Comparison of ENCODE assay signal across 26 cellular contexts in the genomic region with DNA sequence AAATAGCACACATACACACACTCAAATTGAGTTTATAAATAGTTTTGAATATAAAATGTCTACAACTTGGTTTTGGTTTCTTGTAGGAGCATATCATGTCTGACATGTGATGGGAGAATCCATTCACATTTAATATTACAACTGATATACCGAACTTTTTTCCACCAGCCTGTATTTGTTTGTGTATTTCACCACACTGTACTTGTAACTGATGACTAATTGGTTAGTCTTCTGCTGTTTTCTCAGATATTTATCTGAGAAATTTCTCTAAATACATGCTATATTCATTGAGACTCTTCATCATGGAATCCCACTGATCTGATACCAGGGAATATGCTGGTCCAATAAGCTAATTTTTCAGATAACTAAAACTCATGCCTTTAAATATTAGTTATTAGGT. TPM values are rescaled to one million over a fixed set of nuclear protein-coding genes. Genes with fewer than 3 reads are reported as not detected.
A peak's percentile ranks its signal among the peaks of the same experiment; 100 is the strongest.
DNase-seq lines count a peak whose midpoint lies in the region; ATAC-seq and TF ChIP-seq lines count a peak whose summit lies in the region.
"Had no signal": no experiment of that assay in that cellular context is flagged by ENCODE, and none has a peak within 500 bp of the region (broad histone marks: within the 10 kb centered on the region; RNA-seq: fewer than 3 reads in every experiment).

No MANE protein-coding gene starts in this region.

- no peak overlapping the region for H2AK9ac ChIP-seq in IMR-90 (replicated peaks; ENCODE audit: low read depth, low read length, poor library complexity)

- no peak overlapping the region for H2BK120ac ChIP-seq in IMR-90 (ENCODE audit: low read depth, low read length)

- dilution Hi-C loops in IMR-90 (cut with HindIII; ENCODE audit: low sequenced_read_pairs, unreplicated experiment): no loop called here

- H2BK20ac ChIP-seq in IMR-90 (ENCODE audit: low read depth, low read length): no peak overlapping the region

- TF ChIP-seq CTCF in IMR-90 (conservative IDR thresholded peaks at IDR 0.05; ENCODE audit: low read depth, low read length) (no peak), cardiac fibroblast (IDR thresholded peaks at IDR 0.05; ENCODE audit: low read depth, low read length) (no peak)

- BruUV-seq in IMR-90 (replicated peaks; lab: Mats Ljungman, UMichigan): no TSS peak

- peak; percentile 15 for DNase-seq in AG08396 (ENCODE audit: low spot score)
- DNase-seq in IMR-90: peak; percentile 64
- peak; percentile 28 to 75 for DNase-seq in cardiac fibroblast (ENCODE audit: low read depth in 2 of 2)
- peak; percentile 23 for DNase-seq in hepatic stellate cell (ENCODE audit: low spot score)
- DNase-seq in T-helper 2 cell: no peak
- no peak for DNase-seq in mesenteric fat pad (ENCODE audit: low spot score)
- DNase-seq in SHP77 treated with DMSO at 0.1 percent for 48 hours (lab: John Stamatoyannopoulos, UW): no peak
- DNase-seq: activated naive CD4-positive, alpha-beta T cell treated with anti-CD3 and anti-CD28 coated beads, Interleukin-2, amount 50 U/mL, for 16 hours; activated T-cell treated with anti-CD3 and anti-CD28 coated beads, Interleukin-2, amount 50 U/mL, for 72 hours; CD8-positive, alpha-beta T cell; DMS153; endodermal cell; GF-D8; heart right ventricle; KBM-7; left lung; midbrain; MV-4-11; natural killer cell; NCI-H1930; NCI-H226; NCI-H748 treated with DMSO at 0.1 percent for 48 hours; SW 1271 had no signal

- CTCF ChIA-PET in IMR-90 (lab: Yijun Ruan, JAX): interaction anchor here (1.5 kb wide), 1 partner anchor 25 kb away, joined by 3 read pairs; no protein-coding TSS in a partner anchor

- no CpG with 5 or more reads among the region's 1 CpG for WGBS in IMR-90 (ENCODE audit: extremely low coverage in 2 of 2, insufficient read length in 1 of 2), 2 experiments

- H3K27me3 ChIP-seq in IMR-90 (ENCODE audit: control insufficient read depth, insufficient read depth, low read length): no peaks in the 10 kb centered on the region
- H3K27me3 ChIP-seq: heart right ventricle, left lung, suprapubic skin had no signal

- no peak overlapping the region for H3K14ac ChIP-seq in IMR-90 (replicated peaks; ENCODE audit: low read depth, low read length)

- H3K4me3 ChIP-seq in IMR-90 (ENCODE audit: insufficient read depth, low read depth, low read length) (no peak overlapping the region), cardiac fibroblast (replicated peaks in 1 of 2; ENCODE audit: low read depth in 2 of 2, low read length in 2 of 2) (no peak overlapping the region)
- H3K4me3 ChIP-seq: heart right ventricle, left lung, suprapubic skin had no signal

- intact Hi-C loops in IMR-90 (cut with micrococcal nuclease): no loop called here

- no peak overlapping the region for H3K9ac ChIP-seq in IMR-90 (ENCODE audit: low read depth, low read length)

- no peaks in the 10 kb centered on the region for H3K9me3 ChIP-seq in IMR-90 (ENCODE audit: control insufficient read depth, insufficient read depth, low read length)
- H3K9me3 ChIP-seq: heart right ventricle, left lung, suprapubic skin had no signal

- no peaks in the 10 kb centered on the region for H4K20me1 ChIP-seq in IMR-90 (ENCODE audit: insufficient read depth, low read length)

- no peak overlapping the region for H2AFZ ChIP-seq in IMR-90 (replicated peaks; ENCODE audit: low read length, poor library complexity)

- no peak overlapping the region for H4K8ac ChIP-seq in IMR-90 (ENCODE audit: low read depth in 2 of 2, low read length in 2 of 2)

- ATAC-seq in IMR-90 (ENCODE audit: low read depth) (peak; percentile 76), GM21786 (IDR thresholded peaks at IDR 0.05; ENCODE audit: unreplicated experiment) (no peak)
- ATAC-seq: activated T-cell treated with anti-CD3 and anti-CD28 coated beads, Interleukin-2, amount 50 U/mL, for 72 hours; CD8-positive, alpha-beta T cell; HCT116; heart right ventricle; left lung; natural killer cell had no signal

- no peak overlapping the region for H4K5ac ChIP-seq in IMR-90 (ENCODE audit: low read depth, low read length)

- no peak overlapping the region for H3K56ac ChIP-seq in IMR-90 (ENCODE audit: extremely low read depth, insufficient read depth, low read length)

- no peak for TF ChIP-seq POLR2A in IMR-90 (IDR thresholded peaks at IDR 0.05; ENCODE audit: low read depth, low read length)

- H3K79me1 ChIP-seq in IMR-90 (ENCODE audit: low read depth in 1 of 2, low read length in 2 of 2): peaks cover 0 to 2% of the 10 kb centered on the region in 2 experiments; a peak in 1 of 4 replicates

- peaks cover 3% of the 10 kb centered on the region; the same call in 1 of the 2 replicates for H3K36me3 ChIP-seq in IMR-90 (ENCODE audit: control insufficient read depth, insufficient read depth, low read length)

- H3K23ac ChIP-seq in IMR-90 (ENCODE audit: low read depth, low read length): no peak overlapping the region

- H3K4me1 ChIP-seq in IMR-90 (ENCODE audit: control insufficient read depth, insufficient read depth, low read length): peaks cover 2% of the 10 kb centered on the region; the same call in 1 of the 2 replicates
- H3K4me1 ChIP-seq: heart right ventricle, left lung, suprapubic skin had no signal

- POLR2A ChIA-PET in IMR-90 (lab: Charles Lee; ENCODE audit: unreplicated experiment): no interaction called here

- H2AK5ac ChIP-seq in IMR-90 (ENCODE audit: low read depth, low read length): no peak overlapping the region

- H3K18ac ChIP-seq in IMR-90 (ENCODE audit: low read depth, low read length): no peak overlapping the region

- no peak for TF ChIP-seq RAD21 in IMR-90 (IDR thresholded peaks at IDR 0.05; ENCODE audit: low read length)

- H3K4me2 ChIP-seq in IMR-90 (ENCODE audit: low read depth, low read length): peak overlapping the region; percentile 44; the same call in 1 of the 2 replicates

- no peak overlapping the region for H3K27ac ChIP-seq in IMR-90 (ENCODE audit: insufficient read depth, low read length)
- H3K27ac ChIP-seq: heart right ventricle, left lung, suprapubic skin had no signal

- no peak overlapping the region for H4K91ac ChIP-seq in IMR-90 (ENCODE audit: insufficient read depth, low read depth, low read length)

- peaks cover 2% of the 10 kb centered on the region for H3K9me1 ChIP-seq in IMR-90 (ENCODE audit: insufficient read depth, low read length)

- H2BK15ac ChIP-seq in IMR-90 (ENCODE audit: low read depth, low read length): no peak overlapping the region

- H3K4ac ChIP-seq in IMR-90 (ENCODE audit: low read depth, low read length): no peak overlapping the region

- in situ Hi-C loops in IMR-90 (cut with MboI; ENCODE audit: low sequenced_read_pairs): no loop called here

- H2BK5ac ChIP-seq in IMR-90 (ENCODE audit: low read depth, low read length, poor library complexity, severe bottlenecking): no peak overlapping the region

TF ChIP-seq in IMR-90, 13 proteins besides CTCF, POLR2A, EP300 and RAD21:
- TF ChIP-seq CHD1 (IDR thresholded peaks at IDR 0.05; ENCODE audit: low read depth, low read length) (no peak), RCOR1 (IDR thresholded peaks at IDR 0.05; ENCODE audit: insufficient replicate concordance, low read length) (no peak), MXI1 (IDR thresholded peaks at IDR 0.05; ENCODE audit: borderline replicate concordance, low read depth, low read length) (no peak), SMC3 (IDR thresholded peaks at IDR 0.05; ENCODE audit: low read depth, low read length) (no peak), RFX5 (IDR thresholded peaks at IDR 0.05; ENCODE audit: low read depth, low read length) (no peak), USF2 (IDR thresholded peaks at IDR 0.05; ENCODE audit: low read depth, low read length) (no peak), MAFK (IDR thresholded peaks at IDR 0.05; ENCODE audit: low read depth, low read length) (no peak), FOS (IDR thresholded peaks at IDR 0.05; ENCODE audit: low read depth, low read length) (0 out of 2 replicates have a peak, but pooled peaks have one; percentile 22), MAZ (IDR thresholded peaks at IDR 0.05; ENCODE audit: borderline replicate concordance, low read depth, low read length) (no peak), CEBPB (IDR thresholded peaks at IDR 0.05; ENCODE audit: low read depth, low read length) (peak; percentile 66; the same call in 1 of the 2 replicates), BHLHE40 (IDR thresholded peaks at IDR 0.05; ENCODE audit: low read depth, low read length) (no peak)
- TF ChIP-seq, protein P1, sequence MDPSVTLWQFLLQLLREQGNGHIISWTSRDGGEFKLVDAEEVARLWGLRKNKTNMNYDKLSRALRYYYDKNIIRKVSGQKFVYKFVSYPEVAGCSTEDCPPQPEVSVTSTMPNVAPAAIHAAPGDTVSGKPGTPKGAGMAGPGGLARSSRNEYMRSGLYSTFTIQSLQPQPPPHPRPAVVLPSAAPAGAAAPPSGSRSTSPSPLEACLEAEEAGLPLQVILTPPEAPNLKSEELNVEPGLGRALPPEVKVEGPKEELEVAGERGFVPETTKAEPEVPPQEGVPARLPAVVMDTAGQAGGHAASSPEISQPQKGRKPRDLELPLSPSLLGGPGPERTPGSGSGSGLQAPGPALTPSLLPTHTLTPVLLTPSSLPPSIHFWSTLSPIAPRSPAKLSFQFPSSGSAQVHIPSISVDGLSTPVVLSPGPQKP (IDR thresholded peaks at IDR 0.05; ENCODE audit: borderline replicate concordance, low read depth, low read length): no peak
TF ChIP-seq in IMR-90: peak in this region for 2.

RNA-seq across cellular contexts. Expression of gene UBXN4, which starts 56.3 kb away (rescaled TPM):
- total RNA-seq in IMR-90 (2012; rRNA removed): 49.1 and 64.7 TPM in 2 replicates
- 39.1 and 48.1 TPM in 2 replicates for polyA plus RNA-seq in IMR-90 (2012; rRNA removed)
- polyA plus RNA-seq in IMR-90 (2012; cell fraction: cytosol; rRNA removed): 8.1 and 14.9 TPM in 2 replicates
- 19.8 and 128 TPM in 2 replicates for polyA plus RNA-seq in IMR-90 (2012; cell fraction: nucleus; rRNA removed; ENCODE audit: low replicate concordance)
- total RNA-seq in mesenteric fat pad: 98.3 TPM

Comparison
In these comparisons a context has a peak if more than half of its experiments do, and no peak if none do; other contexts are left out.
1. DNase-seq: peak in AG08396 (single experiment), IMR-90 (single experiment), cardiac fibroblast (2 of 2) and hepatic stellate cell (single experiment); none in T-helper 2 cell (0 of 5), mesenteric fat pad (single experiment) and SHP77 treated with DMSO at 0.1 percent for 48 hours (single experiment).